12 cellular contexts compared by ENCODE assay signal in the genomic region with DNA sequence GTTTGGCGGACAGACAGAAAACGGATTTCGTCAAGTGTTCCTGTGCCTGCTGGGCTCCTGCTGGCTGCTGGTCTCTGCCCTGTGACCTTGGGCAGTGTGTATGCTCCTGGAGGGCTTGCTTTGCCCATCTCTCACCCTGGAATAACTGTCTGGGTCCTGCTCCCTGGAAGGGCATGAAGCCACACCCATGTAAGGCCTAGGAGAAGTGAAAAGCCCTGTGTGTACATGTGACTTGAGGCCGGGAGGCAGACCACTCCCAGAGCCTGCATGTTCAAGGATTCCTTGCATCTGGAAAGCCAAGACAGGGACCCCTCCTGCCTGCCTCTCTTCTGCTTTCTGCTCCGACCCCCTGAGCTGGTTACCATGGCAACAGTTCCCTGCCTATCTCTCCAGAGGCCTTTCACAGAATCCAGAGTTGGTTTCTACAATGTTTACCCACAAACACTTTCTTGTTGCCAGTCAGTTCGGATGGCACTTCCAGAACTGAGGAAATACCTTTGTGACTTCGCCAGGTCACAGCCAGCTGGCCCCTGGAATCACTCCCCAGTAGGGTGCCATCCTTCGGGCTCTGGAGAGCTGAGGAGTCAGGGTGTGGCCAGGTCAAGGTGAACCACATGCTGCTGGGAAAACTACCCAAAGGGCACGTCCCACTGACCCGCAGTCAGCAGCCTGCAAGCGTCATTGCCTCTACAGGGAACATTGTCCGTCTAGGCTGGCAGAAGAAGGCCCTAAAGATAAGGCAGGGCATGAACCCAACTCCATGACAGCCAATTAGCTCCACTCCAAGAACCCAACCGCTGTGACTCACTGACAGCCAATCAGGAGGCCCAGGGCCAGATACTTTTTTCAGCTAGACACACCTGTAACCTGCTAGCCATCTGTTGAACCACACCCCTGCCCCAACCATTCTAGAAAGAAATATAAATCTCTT. TPM values are rescaled to one million over a fixed set of nuclear protein-coding genes. Genes with fewer than 3 reads are reported as not detected.
DNase-seq lines count a peak whose midpoint lies in the region; TF ChIP-seq lines count a peak whose summit lies in the region.
"Had no signal": no experiment of that assay in that cellular context is flagged by ENCODE, and none has a peak within 500 bp of the region (broad histone marks: within the 10 kb centered on the region; RNA-seq: fewer than 3 reads in every experiment).

No MANE protein-coding gene starts in this region.

- CTCF ChIA-PET in activated naive CD4-positive, alpha-beta T cell treated with anti-CD3 and anti-CD28 coated beads for 36 hours (lab: Charles Lee): interaction anchor here (0.8 to 1.4 kb wide), 2 partner anchors 27 to 85 kb away, joined by 3 read pairs; no protein-coding TSS in a partner anchor

- TF ChIP-seq POLR2A in esophagus muscularis mucosa (IDR thresholded peaks at IDR 0.05; ENCODE audit: low read depth): no peak

- intact Hi-C loops in esophagus muscularis mucosa (cut with DNase I): no loop called here
- intact Hi-C loops in activated naive CD4-positive, alpha-beta T cell treated with anti-CD3 and anti-CD28 coated beads for 36 hours (cut with micrococcal nuclease): no loop called here

- H3K4me1 ChIP-seq in endodermal cell (ENCODE audit: control insufficient read depth, insufficient read depth, low read length) (peaks cover 10% of the 10 kb centered on the region), muscle layer of duodenum (ENCODE audit: control insufficient read depth in 1 of 2, insufficient read depth in 2 of 2, low read length in 2 of 2) (peaks cover 0 to 4% of the 10 kb centered on the region in 2 donors), esophagus muscularis mucosa (peaks cover 8 to 13% (median 11%) of the 10 kb centered on the region in 4 donors)

- no peaks in the 10 kb centered on the region for H3K36me3 Mint-ChIP-seq in endodermal cell (ENCODE audit: low read depth)
- no peaks in the 10 kb centered on the region for H3K36me3 Mint-ChIP-seq in activated naive CD4-positive, alpha-beta T cell treated with anti-CD3 and anti-CD28 coated beads for 36 hours (ENCODE audit: low read depth)
- H3K36me3 Mint-ChIP-seq: activated naive CD8-positive, alpha-beta T cell treated with anti-CD3 and anti-CD28 coated beads, Interleukin-2, amount 10 ng/mL, durations not matched to agents 7 days and 5 days had no signal

- H3K9me3 Mint-ChIP-seq in endodermal cell: no peaks in the 10 kb centered on the region
- H3K9me3 Mint-ChIP-seq in activated naive CD4-positive, alpha-beta T cell treated with anti-CD3 and anti-CD28 coated beads for 36 hours: no peaks in the 10 kb centered on the region
- H3K9me3 Mint-ChIP-seq: activated naive CD8-positive, alpha-beta T cell treated with anti-CD3 and anti-CD28 coated beads, Interleukin-2, amount 10 ng/mL, durations not matched to agents 7 days and 5 days had no signal

- DNase-seq in DMS153 (lab: John Stamatoyannopoulos, UW): peak; percentile 87
- DNase-seq in NCI-H2107 treated with DMSO at 0.1 percent for 48 hours (lab: John Stamatoyannopoulos, UW; ENCODE audit: unreplicated experiment): peak; percentile 88
- DNase-seq in endodermal cell: peak; percentile 65
- DNase-seq in esophagus muscularis mucosa (ENCODE audit: extremely low spot score): no peak
- no peak for DNase-seq in activated naive CD4-positive, alpha-beta T cell treated with anti-CD3 and anti-CD28 coated beads for 36 hours
- no peak for DNase-seq in nucleus accumbens (lab: John Stamatoyannopoulos, UW)
- no peak for DNase-seq in GM03348 (ENCODE audit: low spot score)
- DNase-seq: activated CD4-positive, CD25-positive, alpha-beta regulatory T cell treated with anti-CD3 and anti-CD28 coated beads, Interleukin-2, amount 50 U/mL, for 72 hours; activated naive CD8-positive, alpha-beta T cell treated with anti-CD3 and anti-CD28 coated beads, Interleukin-2, amount 10 ng/mL, durations not matched to agents 7 days and 5 days; OCI-M1 had no signal

- no peaks in the 10 kb centered on the region for H3K9me3 ChIP-seq in endodermal cell (ENCODE audit: control insufficient read depth, low read length)
- no peaks in the 10 kb centered on the region for H3K9me3 ChIP-seq in muscle layer of duodenum (ENCODE audit: control insufficient read depth in 1 of 2, low read length in 2 of 2)
- H3K9me3 ChIP-seq in esophagus muscularis mucosa: no peaks in the 10 kb centered on the region

- H3K4me3 Mint-ChIP-seq in endodermal cell: no peak overlapping the region
- H3K4me3 Mint-ChIP-seq in activated naive CD4-positive, alpha-beta T cell treated with anti-CD3 and anti-CD28 coated beads for 36 hours: no peak overlapping the region
- H3K4me3 Mint-ChIP-seq: activated naive CD8-positive, alpha-beta T cell treated with anti-CD3 and anti-CD28 coated beads, Interleukin-2, amount 10 ng/mL, durations not matched to agents 7 days and 5 days had no signal

- no peak overlapping the region for H3K9ac ChIP-seq in endodermal cell (ENCODE audit: extremely low read depth, low read length, poor library complexity, severe bottlenecking)

- H3K27me3 Mint-ChIP-seq in endodermal cell (ENCODE audit: insufficient read depth): no peaks in the 10 kb centered on the region
- no peaks in the 10 kb centered on the region for H3K27me3 Mint-ChIP-seq in activated naive CD4-positive, alpha-beta T cell treated with anti-CD3 and anti-CD28 coated beads for 36 hours (ENCODE audit: low read depth)
- H3K27me3 Mint-ChIP-seq: activated naive CD8-positive, alpha-beta T cell treated with anti-CD3 and anti-CD28 coated beads, Interleukin-2, amount 10 ng/mL, durations not matched to agents 7 days and 5 days had no signal

- WGBS in endodermal cell (ENCODE audit: insufficient coverage in 1 of 2, insufficient read length in 1 of 2), 2 experiments: 84 to 88% methylated on average over 7 to 13 of the region's 13 CpGs
- WGBS in esophagus muscularis mucosa: 86% methylated on average over 10 of the region's 13 CpGs

- H3K27ac ChIP-seq in endodermal cell (ENCODE audit: low read depth, low read length): peak overlapping the region; percentile 21
- peak overlapping the region; percentile 97 for H3K27ac ChIP-seq in muscle layer of duodenum (ENCODE audit: low read length)
- no peak overlapping the region for H3K27ac ChIP-seq in esophagus muscularis mucosa (replicated peaks in 1 of 4)

- H3K36me3 ChIP-seq in endodermal cell (ENCODE audit: control insufficient read depth, insufficient read depth, low read length) (no peaks in the 10 kb centered on the region), muscle layer of duodenum (ENCODE audit: control insufficient read depth in 1 of 2, insufficient read depth in 2 of 2, low read length in 2 of 2) (no peaks in the 10 kb centered on the region), esophagus muscularis mucosa (no peaks in the 10 kb centered on the region)

- no peak for TF ChIP-seq CTCF in endodermal cell (conservative IDR thresholded peaks at IDR 0.05)
- no peak for TF ChIP-seq CTCF in esophagus muscularis mucosa (IDR thresholded peaks at IDR 0.05)

- peak overlapping the region; percentile 74 for H3K27ac Mint-ChIP-seq in endodermal cell
- H3K27ac Mint-ChIP-seq in activated naive CD4-positive, alpha-beta T cell treated with anti-CD3 and anti-CD28 coated beads for 36 hours: no peak overlapping the region
- H3K27ac Mint-ChIP-seq: activated naive CD8-positive, alpha-beta T cell treated with anti-CD3 and anti-CD28 coated beads, Interleukin-2, amount 10 ng/mL, durations not matched to agents 7 days and 5 days had no signal

- H3K4me3 ChIP-seq in endodermal cell (ENCODE audit: low read length) (no peak overlapping the region), muscle layer of duodenum (ENCODE audit: low read depth in 1 of 2, low read length in 2 of 2) (no peak overlapping the region), esophagus muscularis mucosa (no peak overlapping the region)

- H3K27me3 ChIP-seq in endodermal cell (ENCODE audit: control insufficient read depth, insufficient read depth, low read length, poor library complexity, severe bottlenecking): no peaks in the 10 kb centered on the region
- H3K27me3 ChIP-seq in muscle layer of duodenum (ENCODE audit: low read depth, low read length): no peaks in the 10 kb centered on the region
- H3K27me3 ChIP-seq in esophagus muscularis mucosa: no peaks in the 10 kb centered on the region

- TF ChIP-seq EP300 in esophagus muscularis mucosa (IDR thresholded peaks at IDR 0.05): no peak

- H3K4me1 Mint-ChIP-seq in endodermal cell: peaks cover 39% of the 10 kb centered on the region
- no peaks in the 10 kb centered on the region for H3K4me1 Mint-ChIP-seq in activated naive CD4-positive, alpha-beta T cell treated with anti-CD3 and anti-CD28 coated beads for 36 hours (ENCODE audit: low read depth)
- H3K4me1 Mint-ChIP-seq: activated naive CD8-positive, alpha-beta T cell treated with anti-CD3 and anti-CD28 coated beads, Interleukin-2, amount 10 ng/mL, durations not matched to agents 7 days and 5 days had no signal

RNA-seq across cellular contexts. Expression of a gene that starts 14.7 kb away (rescaled TPM):
- under 1 TPM in 1 of 2 donors, not detected in 1; 0.04 TPM for total RNA-seq in endodermal cell
- polyA plus RNA-seq in endodermal cell (2013, experiment 1 of 2): 0.07 TPM
- 0.12 TPM for polyA plus RNA-seq in endodermal cell (2013, experiment 2 of 2)
- total RNA-seq in esophagus muscularis mucosa: under 1 TPM in 3 of 4 donors, not detected in 1; 0.17 to 0.69 (median 0.58) TPM
- total RNA-seq in activated naive CD4-positive, alpha-beta T cell treated with anti-CD3 and anti-CD28 coated beads for 36 hours: not detected
- total RNA-seq: activated naive CD8-positive, alpha-beta T cell treated with anti-CD3 and anti-CD28 coated beads, Interleukin-2, amount 10 ng/mL, durations not matched to agents 7 days and 5 days; HT1080 had no signal

RNA-seq across cellular contexts. Expression of a gene that starts 36.5 kb away (rescaled TPM):
- total RNA-seq in endodermal cell (10 to 100 TPM; 72.8 to 82.0 TPM), esophagus muscularis mucosa (10 to 100 TPM; 41.1 to 60.8 (median 53.6) TPM)
- 52.4 TPM for polyA plus RNA-seq in endodermal cell (2013, experiment 1 of 2)
- 54.7 TPM for polyA plus RNA-seq in endodermal cell (2013, experiment 2 of 2)
- total RNA-seq in activated naive CD4-positive, alpha-beta T cell treated with anti-CD3 and anti-CD28 coated beads for 36 hours: 10 to 100 TPM; 28.1 to 30.6 TPM

RNA-seq across cellular contexts. Expression of a gene that starts 52.3 kb away (rescaled TPM):
- not detected for total RNA-seq in endodermal cell
- polyA plus RNA-seq in endodermal cell (2013, experiment 1 of 2): not detected
- not detected for polyA plus RNA-seq in endodermal cell (2013, experiment 2 of 2)
- 1 to 10 TPM in 2 of 4 donors, under 1 TPM in 2; 0.78 to 2.5 (median 1.3) TPM for total RNA-seq in esophagus muscularis mucosa
- total RNA-seq in activated naive CD4-positive, alpha-beta T cell treated with anti-CD3 and anti-CD28 coated beads for 36 hours: 100 to 1,000 TPM; 112 to 119 TPM
- total RNA-seq: HT1080 had no signal

Comparison
In these comparisons a context has a peak if more than half of its experiments do, and no peak if none do; other contexts are left out.
1. DNase-seq: peak in DMS153 (single experiment), NCI-H2107 treated with DMSO at 0.1 percent for 48 hours (single experiment) and endodermal cell (single experiment); none in esophagus muscularis mucosa (single experiment), activated naive CD4-positive, alpha-beta T cell treated with anti-CD3 and anti-CD28 coated beads for 36 hours (single experiment), nucleus accumbens (0 of 56) and GM03348 (single experiment).
2. H3K27ac ChIP-seq: peak in endodermal cell (single experiment) and muscle layer of duodenum (single experiment); none in esophagus muscularis mucosa (0 of 4).
3. RNA of a gene that starts 52.3 kb away (total RNA-seq): 112 to 119 TPM in activated naive CD4-positive, alpha-beta T cell treated with anti-CD3 and anti-CD28 coated beads for 36 hours; 0.78 to 2.5 TPM in esophagus muscularis mucosa and not detected in endodermal cell; every median in the first group is over 10 times any median in the second.